1 cellular context compared by ENCODE assay signal in the genomic region with DNA sequence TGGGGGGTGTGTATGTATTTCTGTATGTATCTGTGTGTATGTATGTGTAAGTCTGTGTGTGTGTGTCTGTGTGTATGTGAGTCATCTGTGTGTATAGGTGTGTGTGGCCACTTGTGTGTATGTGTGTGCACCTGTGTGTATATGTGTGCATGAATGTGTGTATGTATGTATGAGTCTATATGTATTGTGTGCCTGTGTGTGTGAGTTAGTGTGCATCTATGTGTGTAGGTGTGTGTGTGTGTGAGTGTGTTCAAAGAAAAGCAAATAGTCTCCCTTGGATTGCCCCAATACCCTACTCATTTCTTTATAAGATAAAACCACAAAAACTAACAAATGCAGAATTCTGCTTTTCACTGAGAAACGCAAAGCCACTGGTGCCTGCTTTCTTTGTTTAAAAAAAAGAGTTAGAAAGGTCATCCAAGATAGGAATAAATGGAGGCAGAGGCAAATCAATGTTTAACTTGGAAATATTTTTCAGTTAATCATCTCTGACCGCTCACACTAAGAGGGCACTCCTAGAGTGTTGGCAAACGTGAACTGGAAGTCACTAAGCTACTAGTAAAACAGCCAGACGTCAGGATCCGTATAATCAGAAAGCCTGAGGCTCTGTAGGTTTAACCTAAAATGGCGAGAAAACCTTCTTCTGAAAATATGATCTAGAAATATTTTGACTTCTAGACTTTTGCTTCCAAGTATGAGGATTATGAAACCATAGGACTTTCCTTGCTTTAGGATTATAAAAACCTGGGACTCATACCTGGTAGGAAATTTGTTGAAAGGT.
TF ChIP-seq lines count a peak whose summit lies in the region.

No MANE protein-coding gene starts in this region.

TF ChIP-seq in HepG2, 621 proteins besides CTCF, POLR2A, EP300 and RAD21 (continued from another document and continues in another):
- TF ChIP-seq, protein P1, sequence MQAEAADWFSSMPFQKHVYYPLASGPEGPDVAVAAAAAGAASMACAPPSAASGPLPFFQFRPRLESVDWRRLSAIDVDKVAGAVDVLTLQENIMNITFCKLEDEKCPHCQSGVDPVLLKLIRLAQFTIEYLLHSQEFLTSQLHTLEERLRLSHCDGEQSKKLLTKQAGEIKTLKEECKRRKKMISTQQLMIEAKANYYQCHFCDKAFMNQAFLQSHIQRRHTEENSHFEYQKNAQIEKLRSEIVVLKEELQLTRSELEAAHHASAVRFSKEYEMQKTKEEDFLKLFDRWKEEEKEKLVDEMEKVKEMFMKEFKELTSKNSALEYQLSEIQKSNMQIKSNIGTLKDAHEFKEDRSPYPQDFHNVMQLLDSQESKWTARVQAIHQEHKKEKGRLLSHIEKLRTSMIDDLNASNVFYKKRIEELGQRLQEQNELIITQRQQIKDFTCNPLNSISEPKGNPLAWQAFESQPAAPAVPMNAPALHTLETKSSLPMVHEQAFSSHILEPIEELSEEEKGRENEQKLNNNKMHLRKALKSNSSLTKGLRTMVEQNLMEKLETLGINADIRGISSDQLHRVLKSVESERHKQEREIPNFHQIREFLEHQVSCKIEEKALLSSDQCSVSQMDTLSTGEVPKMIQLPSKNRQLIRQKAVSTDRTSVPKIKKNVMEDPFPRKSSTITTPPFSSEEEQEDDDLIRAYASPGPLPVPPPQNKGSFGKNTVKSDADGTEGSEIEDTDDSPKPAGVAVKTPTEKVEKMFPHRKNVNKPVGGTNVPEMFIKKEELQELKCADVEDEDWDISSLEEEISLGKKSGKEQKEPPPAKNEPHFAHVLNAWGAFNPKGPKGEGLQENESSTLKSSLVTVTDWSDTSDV (CRISPR knock-in tag; IDR thresholded peaks at IDR 0.05): no peak
- TF ChIP-seq, protein P2, sequence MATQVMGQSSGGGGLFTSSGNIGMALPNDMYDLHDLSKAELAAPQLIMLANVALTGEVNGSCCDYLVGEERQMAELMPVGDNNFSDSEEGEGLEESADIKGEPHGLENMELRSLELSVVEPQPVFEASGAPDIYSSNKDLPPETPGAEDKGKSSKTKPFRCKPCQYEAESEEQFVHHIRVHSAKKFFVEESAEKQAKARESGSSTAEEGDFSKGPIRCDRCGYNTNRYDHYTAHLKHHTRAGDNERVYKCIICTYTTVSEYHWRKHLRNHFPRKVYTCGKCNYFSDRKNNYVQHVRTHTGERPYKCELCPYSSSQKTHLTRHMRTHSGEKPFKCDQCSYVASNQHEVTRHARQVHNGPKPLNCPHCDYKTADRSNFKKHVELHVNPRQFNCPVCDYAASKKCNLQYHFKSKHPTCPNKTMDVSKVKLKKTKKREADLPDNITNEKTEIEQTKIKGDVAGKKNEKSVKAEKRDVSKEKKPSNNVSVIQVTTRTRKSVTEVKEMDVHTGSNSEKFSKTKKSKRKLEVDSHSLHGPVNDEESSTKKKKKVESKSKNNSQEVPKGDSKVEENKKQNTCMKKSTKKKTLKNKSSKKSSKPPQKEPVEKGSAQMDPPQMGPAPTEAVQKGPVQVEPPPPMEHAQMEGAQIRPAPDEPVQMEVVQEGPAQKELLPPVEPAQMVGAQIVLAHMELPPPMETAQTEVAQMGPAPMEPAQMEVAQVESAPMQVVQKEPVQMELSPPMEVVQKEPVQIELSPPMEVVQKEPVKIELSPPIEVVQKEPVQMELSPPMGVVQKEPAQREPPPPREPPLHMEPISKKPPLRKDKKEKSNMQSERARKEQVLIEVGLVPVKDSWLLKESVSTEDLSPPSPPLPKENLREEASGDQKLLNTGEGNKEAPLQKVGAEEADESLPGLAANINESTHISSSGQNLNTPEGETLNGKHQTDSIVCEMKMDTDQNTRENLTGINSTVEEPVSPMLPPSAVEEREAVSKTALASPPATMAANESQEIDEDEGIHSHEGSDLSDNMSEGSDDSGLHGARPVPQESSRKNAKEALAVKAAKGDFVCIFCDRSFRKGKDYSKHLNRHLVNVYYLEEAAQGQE (IDR thresholded peaks at IDR 0.05; ENCODE audit: borderline replicate concordance in 1 of 2, low read depth in 1 of 2, low read length in 2 of 2): no peak; a peak in 1 of 4 replicates
- peak; percentile 28; the same call in 1 of the 2 replicates for TF ChIP-seq KDM5A (IDR thresholded peaks at IDR 0.05; ENCODE audit: borderline replicate concordance, low read length)
- no peak for TF ChIP-seq MEIS2 (CRISPR knock-in tag; IDR thresholded peaks at IDR 0.05)
- peak; percentile 68 for TF ChIP-seq JUNB (CRISPR knock-in tag; IDR thresholded peaks at IDR 0.05; ENCODE audit: borderline replicate concordance)
- TF ChIP-seq ZNF382 (CRISPR knock-in tag; IDR thresholded peaks at IDR 0.05; ENCODE audit: borderline replicate concordance): no peak
- no peak for TF ChIP-seq SAFB2 (CRISPR knock-in tag; IDR thresholded peaks at IDR 0.05; ENCODE audit: borderline replicate concordance, low read depth)
- no peak for TF ChIP-seq SIN3A (IDR thresholded peaks at IDR 0.05; ENCODE audit: borderline replicate concordance, low read depth, low read length)
- TF ChIP-seq, protein P3, sequence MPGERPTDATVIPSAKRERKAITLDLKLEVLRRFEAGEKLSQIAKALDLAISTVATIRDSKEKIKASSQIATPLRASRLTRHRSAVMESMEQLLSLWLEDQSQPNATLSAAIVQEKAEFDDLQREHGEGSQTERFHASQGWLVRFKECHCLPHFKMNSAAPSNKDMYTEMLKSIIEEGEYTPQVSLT (CRISPR knock-in tag; IDR thresholded peaks at IDR 0.05; ENCODE audit: borderline replicate concordance, low read depth): no peak
- TF ChIP-seq EHMT2 (IDR thresholded peaks at IDR 0.05; ENCODE audit: borderline replicate concordance, low read depth, low read length): peak; percentile 75; the same call in 1 of the 2 replicates
- TF ChIP-seq GATAD1 (CRISPR knock-in tag; IDR thresholded peaks at IDR 0.05): no peak
- TF ChIP-seq SOX5 (CRISPR knock-in tag; IDR thresholded peaks at IDR 0.05; ENCODE audit: borderline replicate concordance): peak; percentile 24
- no peak for TF ChIP-seq ZFP41 (CRISPR knock-in tag; IDR thresholded peaks at IDR 0.05; ENCODE audit: borderline replicate concordance)
- TF ChIP-seq HNRNPK (IDR thresholded peaks at IDR 0.05; ENCODE audit: low read depth, low read length, poor library complexity, severe bottlenecking): no peak
- TF ChIP-seq KDM3A (CRISPR knock-in tag; IDR thresholded peaks at IDR 0.05; ENCODE audit: low read depth): no peak
- TF ChIP-seq CREM (IDR thresholded peaks at IDR 0.05): peak; percentile 66
- no peak for TF ChIP-seq CREM (CRISPR knock-in tag; IDR thresholded peaks at IDR 0.05)
- TF ChIP-seq ATF1 (CRISPR knock-in tag; IDR thresholded peaks at IDR 0.05): no peak
- TF ChIP-seq ARHGAP35 (CRISPR knock-in tag; IDR thresholded peaks at IDR 0.05; ENCODE audit: borderline replicate concordance): no peak
- TF ChIP-seq, protein P4, sequence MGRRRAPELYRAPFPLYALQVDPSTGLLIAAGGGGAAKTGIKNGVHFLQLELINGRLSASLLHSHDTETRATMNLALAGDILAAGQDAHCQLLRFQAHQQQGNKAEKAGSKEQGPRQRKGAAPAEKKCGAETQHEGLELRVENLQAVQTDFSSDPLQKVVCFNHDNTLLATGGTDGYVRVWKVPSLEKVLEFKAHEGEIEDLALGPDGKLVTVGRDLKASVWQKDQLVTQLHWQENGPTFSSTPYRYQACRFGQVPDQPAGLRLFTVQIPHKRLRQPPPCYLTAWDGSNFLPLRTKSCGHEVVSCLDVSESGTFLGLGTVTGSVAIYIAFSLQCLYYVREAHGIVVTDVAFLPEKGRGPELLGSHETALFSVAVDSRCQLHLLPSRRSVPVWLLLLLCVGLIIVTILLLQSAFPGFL (CRISPR knock-in tag; IDR thresholded peaks at IDR 0.05): no peak
- TF ChIP-seq PHF21A (CRISPR knock-in tag; IDR thresholded peaks at IDR 0.05): no peak; the same call in 1 of the 2 replicates
- TF ChIP-seq TBP (CRISPR knock-in tag; IDR thresholded peaks at IDR 0.05): no peak
- TF ChIP-seq TMF1 (CRISPR knock-in tag; IDR thresholded peaks at IDR 0.05; ENCODE audit: low read depth): no peak
- no peak for TF ChIP-seq DNMT1 (CRISPR knock-in tag; IDR thresholded peaks at IDR 0.05)
- no peak for TF ChIP-seq PCBP1 (IDR thresholded peaks at IDR 0.05; ENCODE audit: borderline replicate concordance, low read depth, low read length)
- TF ChIP-seq RFXANK (CRISPR knock-in tag; IDR thresholded peaks at IDR 0.05): no peak
- no peak; the same call in 1 of the 2 replicates for TF ChIP-seq NFYC (CRISPR knock-in tag; IDR thresholded peaks at IDR 0.05)
- no peak for TF ChIP-seq ZNF33B (CRISPR knock-in tag; IDR thresholded peaks at IDR 0.05)
- TF ChIP-seq ZNF713 (CRISPR knock-in tag; IDR thresholded peaks at IDR 0.05): no peak
- TF ChIP-seq, protein P5, sequence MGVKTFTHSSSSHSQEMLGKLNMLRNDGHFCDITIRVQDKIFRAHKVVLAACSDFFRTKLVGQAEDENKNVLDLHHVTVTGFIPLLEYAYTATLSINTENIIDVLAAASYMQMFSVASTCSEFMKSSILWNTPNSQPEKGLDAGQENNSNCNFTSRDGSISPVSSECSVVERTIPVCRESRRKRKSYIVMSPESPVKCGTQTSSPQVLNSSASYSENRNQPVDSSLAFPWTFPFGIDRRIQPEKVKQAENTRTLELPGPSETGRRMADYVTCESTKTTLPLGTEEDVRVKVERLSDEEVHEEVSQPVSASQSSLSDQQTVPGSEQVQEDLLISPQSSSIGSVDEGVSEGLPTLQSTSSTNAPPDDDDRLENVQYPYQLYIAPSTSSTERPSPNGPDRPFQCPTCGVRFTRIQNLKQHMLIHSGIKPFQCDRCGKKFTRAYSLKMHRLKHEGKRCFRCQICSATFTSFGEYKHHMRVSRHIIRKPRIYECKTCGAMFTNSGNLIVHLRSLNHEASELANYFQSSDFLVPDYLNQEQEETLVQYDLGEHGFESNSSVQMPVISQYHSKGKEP (CRISPR knock-in tag; IDR thresholded peaks at IDR 0.05): no peak
- no peak for TF ChIP-seq FOSL1 (CRISPR knock-in tag; IDR thresholded peaks at IDR 0.05; ENCODE audit: borderline replicate concordance)
- TF ChIP-seq CCAR2 (optimal IDR thresholded peaks at IDR 0.05; ENCODE audit: low read depth, low read length): no peak
- peak; percentile 68; the same call in 1 of the 2 replicates for TF ChIP-seq FOXA1 (IDR thresholded peaks at IDR 0.05)
- peak; percentile 76 for TF ChIP-seq FOXA1 (CRISPR knock-in tag; IDR thresholded peaks at IDR 0.05)
- 0 out of 2 replicates have a peak, but pooled peaks have one; percentile 31 for TF ChIP-seq SOX13 (IDR thresholded peaks at IDR 0.05)
- TF ChIP-seq SOX13 (CRISPR knock-in tag; conservative IDR thresholded peaks at IDR 0.05 in 1 of 2, IDR thresholded peaks at IDR 0.05 in 1 of 2): peak in 1 of 2 experiments; percentile 66; a peak in 3 of 4 replicates
- no peak for TF ChIP-seq KLF13 (CRISPR knock-in tag; IDR thresholded peaks at IDR 0.05)
- no peak for TF ChIP-seq ZNF451 (CRISPR knock-in tag; IDR thresholded peaks at IDR 0.05)
- TF ChIP-seq ZNF282 (IDR thresholded peaks at IDR 0.05; ENCODE audit: partially characterized antibody): peak; percentile 86
- TF ChIP-seq ZFX (CRISPR knock-in tag; IDR thresholded peaks at IDR 0.05; ENCODE audit: low read depth): no peak
- peak; percentile 53 for TF ChIP-seq MED1 (CRISPR knock-in tag; IDR thresholded peaks at IDR 0.05)
- no peak for TF ChIP-seq ZNF264 (CRISPR knock-in tag; IDR thresholded peaks at IDR 0.05)
- TF ChIP-seq ZNF367 (CRISPR knock-in tag; IDR thresholded peaks at IDR 0.05; ENCODE audit: borderline replicate concordance): no peak
- TF ChIP-seq CENPT (CRISPR knock-in tag; IDR thresholded peaks at IDR 0.05; ENCODE audit: low read depth): no peak
- TF ChIP-seq SCMH1 (CRISPR knock-in tag; IDR thresholded peaks at IDR 0.05; ENCODE audit: borderline replicate concordance): no peak
- TF ChIP-seq STAT5B (CRISPR knock-in tag; IDR thresholded peaks at IDR 0.05): no peak
- peak; percentile 67; the same call in 1 of the 2 replicates for TF ChIP-seq CREB1 (IDR thresholded peaks at IDR 0.05)
- TF ChIP-seq CREB1 (CRISPR knock-in tag; IDR thresholded peaks at IDR 0.05): peak; percentile 45; the same call in 1 of the 2 replicates
- TF ChIP-seq, protein P6, sequence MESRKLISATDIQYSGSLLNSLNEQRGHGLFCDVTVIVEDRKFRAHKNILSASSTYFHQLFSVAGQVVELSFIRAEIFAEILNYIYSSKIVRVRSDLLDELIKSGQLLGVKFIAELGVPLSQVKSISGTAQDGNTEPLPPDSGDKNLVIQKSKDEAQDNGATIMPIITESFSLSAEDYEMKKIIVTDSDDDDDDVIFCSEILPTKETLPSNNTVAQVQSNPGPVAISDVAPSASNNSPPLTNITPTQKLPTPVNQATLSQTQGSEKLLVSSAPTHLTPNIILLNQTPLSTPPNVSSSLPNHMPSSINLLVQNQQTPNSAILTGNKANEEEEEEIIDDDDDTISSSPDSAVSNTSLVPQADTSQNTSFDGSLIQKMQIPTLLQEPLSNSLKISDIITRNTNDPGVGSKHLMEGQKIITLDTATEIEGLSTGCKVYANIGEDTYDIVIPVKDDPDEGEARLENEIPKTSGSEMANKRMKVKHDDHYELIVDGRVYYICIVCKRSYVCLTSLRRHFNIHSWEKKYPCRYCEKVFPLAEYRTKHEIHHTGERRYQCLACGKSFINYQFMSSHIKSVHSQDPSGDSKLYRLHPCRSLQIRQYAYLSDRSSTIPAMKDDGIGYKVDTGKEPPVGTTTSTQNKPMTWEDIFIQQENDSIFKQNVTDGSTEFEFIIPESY (CRISPR knock-in tag; IDR thresholded peaks at IDR 0.05): no peak
- TF ChIP-seq ZSCAN22 (CRISPR knock-in tag; IDR thresholded peaks at IDR 0.05): no peak
- TF ChIP-seq, protein P7, sequence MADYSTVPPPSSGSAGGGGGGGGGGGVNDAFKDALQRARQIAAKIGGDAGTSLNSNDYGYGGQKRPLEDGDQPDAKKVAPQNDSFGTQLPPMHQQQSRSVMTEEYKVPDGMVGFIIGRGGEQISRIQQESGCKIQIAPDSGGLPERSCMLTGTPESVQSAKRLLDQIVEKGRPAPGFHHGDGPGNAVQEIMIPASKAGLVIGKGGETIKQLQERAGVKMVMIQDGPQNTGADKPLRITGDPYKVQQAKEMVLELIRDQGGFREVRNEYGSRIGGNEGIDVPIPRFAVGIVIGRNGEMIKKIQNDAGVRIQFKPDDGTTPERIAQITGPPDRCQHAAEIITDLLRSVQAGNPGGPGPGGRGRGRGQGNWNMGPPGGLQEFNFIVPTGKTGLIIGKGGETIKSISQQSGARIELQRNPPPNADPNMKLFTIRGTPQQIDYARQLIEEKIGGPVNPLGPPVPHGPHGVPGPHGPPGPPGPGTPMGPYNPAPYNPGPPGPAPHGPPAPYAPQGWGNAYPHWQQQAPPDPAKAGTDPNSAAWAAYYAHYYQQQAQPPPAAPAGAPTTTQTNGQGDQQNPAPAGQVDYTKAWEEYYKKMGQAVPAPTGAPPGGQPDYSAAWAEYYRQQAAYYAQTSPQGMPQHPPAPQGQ (CRISPR knock-in tag; IDR thresholded peaks at IDR 0.05; ENCODE audit: borderline replicate concordance): no peak
- no peak for TF ChIP-seq ZNF441 (CRISPR knock-in tag; IDR thresholded peaks at IDR 0.05; ENCODE audit: borderline replicate concordance)
- 0 out of 2 replicates have a peak, but pooled peaks have one; percentile 24 for TF ChIP-seq KAT7 (CRISPR knock-in tag; IDR thresholded peaks at IDR 0.05; ENCODE audit: borderline replicate concordance)
- TF ChIP-seq ZNF256 (CRISPR knock-in tag; conservative IDR thresholded peaks at IDR 0.05): no peak
- TF ChIP-seq ZNF572 (CRISPR knock-in tag; IDR thresholded peaks at IDR 0.05): no peak
- no peak for TF ChIP-seq TOPORS (CRISPR knock-in tag; IDR thresholded peaks at IDR 0.05)
- no peak for TF ChIP-seq GZF1 (CRISPR knock-in tag; IDR thresholded peaks at IDR 0.05)
- TF ChIP-seq ZZZ3 (CRISPR knock-in tag; IDR thresholded peaks at IDR 0.05; ENCODE audit: borderline replicate concordance): no peak
- no peak for TF ChIP-seq MAFK (conservative IDR thresholded peaks at IDR 0.05 in 1 of 2, IDR thresholded peaks at IDR 0.05 in 1 of 2; ENCODE audit: low read length in 2 of 2)
- peak; percentile 55; the same call in 1 of the 2 replicates for TF ChIP-seq ZNF777 (CRISPR knock-in tag; IDR thresholded peaks at IDR 0.05)
- no peak for TF ChIP-seq EZH2 (conservative IDR thresholded peaks at IDR 0.05; ENCODE audit: low read depth, low read length)
- TF ChIP-seq HNF4A (CRISPR knock-in tag; IDR thresholded peaks at IDR 0.05): no peak; the same call in 1 of the 2 replicates
